8 cellular contexts compared by ENCODE assay signal in the genomic region with DNA sequence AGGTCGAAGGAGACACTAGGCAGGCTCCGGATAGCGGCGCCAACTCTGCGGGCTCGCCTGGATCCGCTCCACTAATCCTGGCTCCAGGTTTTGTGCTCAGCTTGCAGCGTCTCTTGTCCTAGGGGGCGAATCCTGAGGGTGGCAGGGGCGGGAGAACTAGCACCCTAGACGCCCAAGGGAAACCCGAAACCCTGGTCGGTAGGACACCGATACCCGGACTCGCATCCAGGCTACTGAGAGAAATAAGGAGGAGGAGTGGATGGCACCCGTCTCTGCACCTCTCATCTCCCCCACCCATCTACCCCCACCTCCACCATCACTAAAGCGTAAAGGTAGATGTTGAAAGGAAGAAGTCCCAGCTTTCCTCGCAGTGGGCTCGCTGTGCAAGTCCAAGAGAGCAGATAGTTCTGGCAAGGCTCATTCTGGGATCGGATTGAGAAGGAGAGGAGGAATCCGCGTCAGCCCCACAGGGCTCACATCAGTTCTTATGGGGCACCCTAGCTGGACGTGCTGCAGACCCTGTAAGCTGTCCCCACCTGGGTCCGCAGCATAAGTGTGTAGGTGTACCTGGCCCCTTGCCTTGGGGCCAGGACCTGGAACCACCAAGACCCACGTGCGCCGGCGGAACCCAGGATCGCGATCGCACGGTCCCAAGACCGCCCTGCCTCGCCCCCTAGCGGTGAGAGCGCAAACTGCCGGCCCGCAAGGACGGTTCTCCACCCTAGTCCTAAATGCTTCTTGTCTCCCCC. TPM values are rescaled to one million over a fixed set of nuclear protein-coding genes. Genes with fewer than 3 reads are reported as not detected.
DNase-seq lines count a peak whose midpoint lies in the region; ATAC-seq and TF ChIP-seq lines count a peak whose summit lies in the region.

No MANE protein-coding gene starts in this region.

- no peak overlapping the region for H4K12ac ChIP-seq in trophoblast cell (ENCODE audit: low read depth, low read length)

- no peak overlapping the region for H3K14ac ChIP-seq in IMR-90 (replicated peaks; ENCODE audit: low read depth, low read length)
- H3K14ac ChIP-seq in trophoblast cell (ENCODE audit: low read length), result no peak overlapping the region

- peak overlapping the region; percentile 88 for H3K4me3 Mint-ChIP-seq in glutamatergic neuron (ENCODE audit: unreplicated experiment)

- H2AK9ac ChIP-seq in IMR-90 (replicated peaks; ENCODE audit: low read depth, low read length, poor library complexity), result peak overlapping the region; percentile 44

- no peak for TF ChIP-seq EP300 in transverse colon (IDR thresholded peaks at IDR 0.05; ENCODE audit: low read depth)

- peaks cover 70% of the 10 kb centered on the region for H3K27me3 ChIP-seq in IMR-90 (ENCODE audit: control insufficient read depth, insufficient read depth, low read length)
- H3K27me3 ChIP-seq in trophoblast cell (ENCODE audit: insufficient read depth, low read length), result peaks cover 48% of the 10 kb centered on the region
- peaks cover 99% of the 10 kb centered on the region for H3K27me3 ChIP-seq in transverse colon

- TF ChIP-seq RAD21 in IMR-90 (IDR thresholded peaks at IDR 0.05; ENCODE audit: low read length), result peak; percentile 39

- H3K79me1 ChIP-seq in IMR-90 (ENCODE audit: low read depth in 1 of 2, low read length in 2 of 2), result no peaks in the 10 kb centered on the region
- H3K79me1 ChIP-seq in trophoblast cell (ENCODE audit: low read length), result no peaks in the 10 kb centered on the region

- no peak overlapping the region for H3K9ac ChIP-seq in IMR-90 (ENCODE audit: low read depth, low read length)
- no peak overlapping the region for H3K9ac ChIP-seq in trophoblast cell (ENCODE audit: low read length)

- H3K18ac ChIP-seq in IMR-90 (ENCODE audit: low read depth, low read length), result no peak overlapping the region
- H3K18ac ChIP-seq in trophoblast cell (ENCODE audit: low read length), result no peak overlapping the region

- H3K79me2 ChIP-seq in trophoblast cell (ENCODE audit: control insufficient read depth, insufficient read depth, low read length, poor library complexity), result no peaks in the 10 kb centered on the region

- no peaks in the 10 kb centered on the region for H3K36me3 ChIP-seq in IMR-90 (ENCODE audit: control insufficient read depth, insufficient read depth, low read length)
- H3K36me3 ChIP-seq in trophoblast cell (ENCODE audit: control insufficient read depth in 1 of 2, insufficient read depth in 2 of 2, low read length in 2 of 2), result no peaks in the 10 kb centered on the region
- H3K36me3 ChIP-seq in transverse colon, result no peaks in the 10 kb centered on the region

- no peak overlapping the region for H4K8ac ChIP-seq in IMR-90 (ENCODE audit: low read depth in 2 of 2, low read length in 2 of 2)
- H4K8ac ChIP-seq in trophoblast cell (ENCODE audit: low read depth, low read length), result no peak overlapping the region

- no peaks in the 10 kb centered on the region for H3K36me3 Mint-ChIP-seq in glutamatergic neuron (ENCODE audit: unreplicated experiment)

- H4K20me1 ChIP-seq in IMR-90 (ENCODE audit: insufficient read depth, low read length), result peaks cover 6% of the 10 kb centered on the region

- DNase-seq in GM10266 (ENCODE audit: extremely low spot score), result peak; percentile 83
- DNase-seq in IMR-90, result peak; percentile 31
- DNase-seq in RPMI7951 (ENCODE audit: low read depth), result peak; percentile 65
- peak; percentile 70 for DNase-seq in activated gamma-delta T cell treated with Interleukin-2 at 50 U/mL for 16 hours
- peak; percentile 89 for DNase-seq in glutamatergic neuron
- peak; percentile 30 to 75 for DNase-seq in trophoblast cell
- DNase-seq in transverse colon, result peak; percentile 69

- WGBS in IMR-90 (ENCODE audit: extremely low coverage in 2 of 2, insufficient read length in 1 of 2), 2 experiments, result 2% methylated on average over 10 of the region's 40 CpGs; no CpG with 5 or more reads in 1 of the 2 experiments
- no CpG with 5 or more reads among the region's 40 CpGs for WGBS in trophoblast cell (ENCODE audit: extremely low coverage, insufficient coverage, insufficient read length)
- WGBS in transverse colon (ENCODE audit: low coverage in 1 of 2), 2 donors, result 3% methylated on average over 8 to 30 of the region's 40 CpGs

- no peak overlapping the region for H2BK5ac ChIP-seq in IMR-90 (ENCODE audit: low read depth, low read length, poor library complexity, severe bottlenecking)
- H2BK5ac ChIP-seq in trophoblast cell (ENCODE audit: low read depth, low read length, poor library complexity), result no peak overlapping the region

- H3K4me3 ChIP-seq in IMR-90 (ENCODE audit: insufficient read depth, low read depth, low read length) (no peak overlapping the region), trophoblast cell (ENCODE audit: low read depth, low read length) (peak overlapping the region; percentile 18), transverse colon (peak overlapping the region in 2 of 4 donors; percentile 22 to 32)

- no peak overlapping the region for H2BK20ac ChIP-seq in IMR-90 (ENCODE audit: low read depth, low read length)

- H3K27ac Mint-ChIP-seq in glutamatergic neuron (ENCODE audit: unreplicated experiment), result no peak overlapping the region

- H3K4me1 Mint-ChIP-seq in glutamatergic neuron (ENCODE audit: low read depth, unreplicated experiment), result peaks cover 25% of the 10 kb centered on the region

- no peak overlapping the region for H4K5ac ChIP-seq in IMR-90 (ENCODE audit: low read depth, low read length)

- TF ChIP-seq POLR2A in IMR-90 (IDR thresholded peaks at IDR 0.05; ENCODE audit: low read depth, low read length) (no peak), transverse colon (IDR thresholded peaks at IDR 0.05) (no peak)

- H3K27me3 Mint-ChIP-seq in glutamatergic neuron (ENCODE audit: unreplicated experiment), result peaks cover 38% of the 10 kb centered on the region

- intact Hi-C loops in IMR-90 (cut with micrococcal nuclease) (loop anchor here (1.0 kb wide), 1 partner anchor 85 kb away; no protein-coding TSS in a partner anchor), transverse colon (cut with DNase I; ENCODE audit: low total_unique reads) (no loop called here)

- ATAC-seq in IMR-90 (ENCODE audit: low read depth) (peak; percentile 87), GM21529 (IDR thresholded peaks at IDR 0.05; ENCODE audit: unreplicated experiment) (no peak)

- no peak overlapping the region for H4K91ac ChIP-seq in IMR-90 (ENCODE audit: insufficient read depth, low read depth, low read length)
- no peak overlapping the region for H4K91ac ChIP-seq in trophoblast cell (ENCODE audit: low read depth, low read length)

- H3K4me2 ChIP-seq in IMR-90 (ENCODE audit: low read depth, low read length), result peak overlapping the region; percentile 61
- H3K4me2 ChIP-seq in trophoblast cell (ENCODE audit: low read length), result peak overlapping the region; percentile 71

- BruUV-seq in IMR-90 (replicated peaks; lab: Mats Ljungman, UMichigan), result no TSS peak

- CTCF ChIA-PET in IMR-90 (lab: Yijun Ruan, JAX), result no interaction called here

- no peak overlapping the region for H2BK12ac ChIP-seq in trophoblast cell (ENCODE audit: low read length)

- H2BK15ac ChIP-seq in IMR-90 (ENCODE audit: low read depth, low read length), result no peak overlapping the region

- H3K27ac ChIP-seq in IMR-90 (ENCODE audit: insufficient read depth, low read length) (no peak overlapping the region), trophoblast cell (ENCODE audit: low read depth, low read length) (no peak overlapping the region), transverse colon (no peak overlapping the region)

- H3K9me3 ChIP-seq in IMR-90 (ENCODE audit: control insufficient read depth, insufficient read depth, low read length) (peaks cover 10% of the 10 kb centered on the region; the same call in 1 of the 2 replicates), trophoblast cell (ENCODE audit: insufficient read depth, low read depth, low read length) (peaks cover 19% of the 10 kb centered on the region), transverse colon (no peaks in the 10 kb centered on the region)

- peak; percentile 99 for TF ChIP-seq CTCF in GM10266 (IDR thresholded peaks at IDR 0.05; ENCODE audit: control insufficient read depth, insufficient read depth, low read depth, missing control alignments)
- TF ChIP-seq CTCF in IMR-90 (conservative IDR thresholded peaks at IDR 0.05; ENCODE audit: low read depth, low read length), result peak; percentile 67
- peak; percentile 100 for TF ChIP-seq CTCF in glutamatergic neuron (IDR thresholded peaks at IDR 0.05; ENCODE audit: partially characterized antibody, unreplicated experiment)
- peak; percentile 82 to 99 (median 99) for TF ChIP-seq CTCF in transverse colon (IDR thresholded peaks at IDR 0.05)

- H2AFZ ChIP-seq in IMR-90 (replicated peaks; ENCODE audit: low read length, poor library complexity), result peak overlapping the region; percentile 82
- H2AFZ ChIP-seq in trophoblast cell (ENCODE audit: insufficient read depth, low read length, poor library complexity), result no peak overlapping the region

- H3K4ac ChIP-seq in IMR-90 (ENCODE audit: low read depth, low read length) (no peak overlapping the region), trophoblast cell (ENCODE audit: low read depth, low read length) (no peak overlapping the region)

- no peak overlapping the region for H2BK120ac ChIP-seq in IMR-90 (ENCODE audit: low read depth, low read length)
- H2BK120ac ChIP-seq in trophoblast cell (ENCODE audit: insufficient read depth, low read length, poor library complexity), result no peak overlapping the region

- in situ Hi-C loops in IMR-90 (cut with MboI; ENCODE audit: low sequenced_read_pairs), result loop anchor here (10.0 to 25.0 kb wide), 3 partner anchors 86 to 269 kb away; a partner anchor contains a TSS
- in situ Hi-C loops in transverse colon (cut with MboI; ENCODE audit: low pct_ligation_motif_present in 1 of 4, low pct_unique_long_range_greater_than_20kb in 1 of 4, low sequenced_read_pairs in 3 of 4), result no loop called here

- POLR2A ChIA-PET in IMR-90 (lab: Charles Lee; ENCODE audit: unreplicated experiment), result no interaction called here

- H3K4me1 ChIP-seq in IMR-90 (ENCODE audit: control insufficient read depth, insufficient read depth, low read length) (no peaks in the 10 kb centered on the region), trophoblast cell (ENCODE audit: control insufficient read depth in 1 of 2, insufficient read depth in 2 of 2, low read length in 2 of 2) (peaks cover 5 to 8% of the 10 kb centered on the region in 2 experiments), transverse colon (peaks cover 3 to 15% (median 11%) of the 10 kb centered on the region in 4 donors)

- H3K9me1 ChIP-seq in IMR-90 (ENCODE audit: insufficient read depth, low read length), result no peaks in the 10 kb centered on the region; the same call in 1 of the 2 replicates

- dilution Hi-C loops in IMR-90 (cut with HindIII; ENCODE audit: low sequenced_read_pairs, unreplicated experiment), result no loop called here

- H3K23ac ChIP-seq in IMR-90 (ENCODE audit: low read depth, low read length) (no peak overlapping the region), trophoblast cell (ENCODE audit: low read length) (no peak overlapping the region)

- H2AK5ac ChIP-seq in IMR-90 (ENCODE audit: low read depth, low read length) (no peak overlapping the region), trophoblast cell (ENCODE audit: low read length) (no peak overlapping the region)

- no peak overlapping the region for H3K56ac ChIP-seq in IMR-90 (ENCODE audit: extremely low read depth, insufficient read depth, low read length)

- H3K9me3 Mint-ChIP-seq in glutamatergic neuron (ENCODE audit: unreplicated experiment), result peaks cover 20% of the 10 kb centered on the region

RNA-seq across cellular contexts. Expression of a gene that starts 6.9 kb away (rescaled TPM):
- not detected in 2 replicates for total RNA-seq in IMR-90 (2012; rRNA removed)
- not detected in 2 replicates for polyA plus RNA-seq in IMR-90 (2012; rRNA removed)
- polyA plus RNA-seq in IMR-90 (2012; cell fraction: cytosol; rRNA removed), result not detected in 2 replicates
- not detected in 2 replicates for polyA plus RNA-seq in IMR-90 (2012; cell fraction: nucleus; rRNA removed; ENCODE audit: low replicate concordance)
- not detected in 2 replicates for total RNA-seq in RPMI7951 (2014; rRNA removed; shearing (Covaris generic))
- total RNA-seq in glutamatergic neuron (ENCODE audit: unreplicated experiment), result 0.59 TPM
- not detected in 2 replicates for polyA plus RNA-seq in trophoblast cell (2013)
- total RNA-seq in transverse colon, result not detected

RNA-seq across cellular contexts. Expression of a gene that starts 17.1 kb away (rescaled TPM):
- total RNA-seq in IMR-90 (2012; rRNA removed) (5.3 and 6.6 TPM in 2 replicates), glutamatergic neuron (ENCODE audit: unreplicated experiment) (10.1 TPM), transverse colon (10 to 100 TPM in 3 of 4 donors, 1 to 10 TPM in 1; 7.2 to 21.3 (median 11.4) TPM)
- 5.9 and 6.2 TPM in 2 replicates for polyA plus RNA-seq in IMR-90 (2012; rRNA removed)
- polyA plus RNA-seq in IMR-90 (2012; cell fraction: cytosol; rRNA removed), result 4.1 and 4.2 TPM in 2 replicates
- 17.4 and 19.0 TPM in 2 replicates for polyA plus RNA-seq in IMR-90 (2012; cell fraction: nucleus; rRNA removed; ENCODE audit: low replicate concordance)
- total RNA-seq in RPMI7951 (2014; rRNA removed; shearing (Covaris generic)), result 13.5 and 13.6 TPM in 2 replicates
- polyA plus RNA-seq in trophoblast cell (2013), result 4.7 and 4.8 TPM in 2 replicates

Comparison
In these comparisons a context has a peak if more than half of its experiments do, and no peak if none do; other contexts are left out.
1. DNase-seq: peak in every context shown above with its lines; median percentile 89 in glutamatergic neuron; 83 in GM10266; 70 in activated gamma-delta T cell treated with Interleukin-2 at 50 U/mL for 16 hours; 69 in transverse colon; 65 in RPMI7951; 52 in trophoblast cell; 31 in IMR-90.